9 cellular contexts compared by ENCODE assay signal in the genomic region with DNA sequence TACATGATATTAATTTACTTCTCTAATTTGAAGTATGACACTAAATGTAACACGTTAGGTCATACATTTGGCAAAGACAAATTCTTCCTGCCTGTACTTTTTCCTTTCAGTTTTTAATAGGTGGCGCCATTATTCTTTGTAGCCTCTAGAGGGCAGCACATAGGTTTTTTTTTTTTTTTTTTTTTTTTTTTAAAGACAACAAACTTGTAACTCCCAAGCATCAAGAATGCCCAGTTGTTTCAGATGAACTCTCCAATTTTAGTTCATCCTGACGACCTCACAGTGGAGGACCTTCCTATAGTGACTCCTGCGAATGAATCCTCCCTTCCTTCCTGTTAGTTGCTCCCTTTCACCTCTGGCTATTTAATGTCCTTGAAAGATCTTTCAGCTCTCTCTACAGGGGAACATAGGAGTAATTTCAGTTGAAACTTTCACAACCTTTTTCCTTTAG.
DNase-seq lines count a peak whose midpoint lies in the region; ATAC-seq and TF ChIP-seq lines count a peak whose summit lies in the region.
"Had no signal": no experiment of that assay in that cellular context is flagged by ENCODE, and none has a peak within 500 bp of the region (broad histone marks: within the 10 kb centered on the region; RNA-seq: fewer than 3 reads in every experiment).

No MANE protein-coding gene starts in this region.

- H3K27me3 Mint-ChIP-seq in dendritic cell treated with granulocyte-macrophage colony-stimulating factor and Interleukin-4, amounts not matched to agents 40 ng/mL and 50 ng/mL, for 4 days: no peaks in the 10 kb centered on the region
- H3K27me3 Mint-ChIP-seq: activated naive CD4-positive, alpha-beta T cell treated with anti-CD3 and anti-CD28 coated beads, Interleukin-2, amount 50 U/mL, for 24 hours had no signal

- no peak overlapping the region for H3K4me3 ChIP-seq in Peyer's patch

- no peak overlapping the region for H3K27ac ChIP-seq in Peyer's patch

- no peaks in the 10 kb centered on the region for H3K27me3 ChIP-seq in Peyer's patch

- peak; percentile 37 to 77 (median 60) for TF ChIP-seq CTCF in Peyer's patch (IDR thresholded peaks at IDR 0.05)

- intact Hi-C loops in dendritic cell treated with granulocyte-macrophage colony-stimulating factor and Interleukin-4, amounts not matched to agents 40 ng/mL and 50 ng/mL, for 4 days (cut with micrococcal nuclease): loop anchor here (5.0 to 10.0 kb wide), 3 partner anchors 36 to 1089 kb away; a partner anchor contains a TSS

- H3K4me3 Mint-ChIP-seq in dendritic cell treated with granulocyte-macrophage colony-stimulating factor and Interleukin-4, amounts not matched to agents 40 ng/mL and 50 ng/mL, for 4 days: peak overlapping the region; percentile 9
- H3K4me3 Mint-ChIP-seq: activated naive CD4-positive, alpha-beta T cell treated with anti-CD3 and anti-CD28 coated beads, Interleukin-2, amount 50 U/mL, for 24 hours had no signal

- no peaks in the 10 kb centered on the region for H3K36me3 Mint-ChIP-seq in dendritic cell treated with granulocyte-macrophage colony-stimulating factor and Interleukin-4, amounts not matched to agents 40 ng/mL and 50 ng/mL, for 4 days (ENCODE audit: low read depth)
- H3K36me3 Mint-ChIP-seq: activated naive CD4-positive, alpha-beta T cell treated with anti-CD3 and anti-CD28 coated beads, Interleukin-2, amount 50 U/mL, for 24 hours had no signal

- H3K9me3 Mint-ChIP-seq in dendritic cell treated with granulocyte-macrophage colony-stimulating factor and Interleukin-4, amounts not matched to agents 40 ng/mL and 50 ng/mL, for 4 days: no peaks in the 10 kb centered on the region
- H3K9me3 Mint-ChIP-seq: activated naive CD4-positive, alpha-beta T cell treated with anti-CD3 and anti-CD28 coated beads, Interleukin-2, amount 50 U/mL, for 24 hours had no signal

- TF ChIP-seq POLR2A in Peyer's patch (IDR thresholded peaks at IDR 0.05) (no peak), GM18505 (IDR thresholded peaks at IDR 0.05; ENCODE audit: borderline replicate concordance, extremely low read depth, insufficient read depth, insufficient read length) (no peak)

- peak overlapping the region; percentile 73 for H3K27ac Mint-ChIP-seq in dendritic cell treated with granulocyte-macrophage colony-stimulating factor and Interleukin-4, amounts not matched to agents 40 ng/mL and 50 ng/mL, for 4 days
- H3K27ac Mint-ChIP-seq: activated naive CD4-positive, alpha-beta T cell treated with anti-CD3 and anti-CD28 coated beads, Interleukin-2, amount 50 U/mL, for 24 hours had no signal

- peak; percentile 53 for ATAC-seq in HG03354 (IDR thresholded peaks at IDR 0.05; ENCODE audit: poor library complexity, severe bottlenecking, unreplicated experiment)
- no peak for ATAC-seq in GM18505 (IDR thresholded peaks at IDR 0.05; ENCODE audit: unreplicated experiment)
- no peak for ATAC-seq in activated CD4-positive, CD25-positive, alpha-beta regulatory T cell treated with anti-CD3 and anti-CD28 coated beads, Interleukin-2, amount 50 U/mL, for 24 hours

- DNase-seq in NCI-H1436 (lab: John Stamatoyannopoulos, UW): peak; percentile 18
- no peak for DNase-seq in NCI-H1436 treated with DMSO at 0.1 percent for 48 hours (lab: John Stamatoyannopoulos, UW)
- no peak for DNase-seq in Peyer's patch
- DNase-seq in lung microvascular endothelial cell (ENCODE audit: low read depth in 2 of 2): peak; percentile 44 to 71

- H3K9me3 ChIP-seq in Peyer's patch: no peaks in the 10 kb centered on the region

- H3K4me1 ChIP-seq in Peyer's patch: no peaks in the 10 kb centered on the region

- H3K4me1 Mint-ChIP-seq in dendritic cell treated with granulocyte-macrophage colony-stimulating factor and Interleukin-4, amounts not matched to agents 40 ng/mL and 50 ng/mL, for 4 days (ENCODE audit: low read depth): peaks cover 36% of the 10 kb centered on the region
- H3K4me1 Mint-ChIP-seq: activated naive CD4-positive, alpha-beta T cell treated with anti-CD3 and anti-CD28 coated beads, Interleukin-2, amount 50 U/mL, for 24 hours had no signal

- H3K36me3 ChIP-seq in Peyer's patch: no peaks in the 10 kb centered on the region

Comparison
In these comparisons a context has a peak if more than half of its experiments do, and no peak if none do; other contexts are left out.
1. DNase-seq: peak in NCI-H1436 (single experiment) and lung microvascular endothelial cell (2 of 2); none in NCI-H1436 treated with DMSO at 0.1 percent for 48 hours (single experiment) and Peyer's patch (0 of 3).